ENCODE assay signal across 23 cellular contexts in genomic region chr20:40864470-40864869, GRCh38.
"Had no signal": no experiment of that assay in that cellular context is flagged by ENCODE, and none has a peak within 500 bp of the region (broad histone marks: within the 10 kb centered on the region; RNA-seq: fewer than 3 reads in every experiment).

No MANE protein-coding gene starts in this region.

- H3K36me3 Mint-ChIP-seq: mesothelial cell of epicardium had no signal

- H3K4me3 ChIP-seq: colonic mucosa, esophagus squamous epithelium, gastrocnemius medialis, heart right ventricle, left lung, lower lobe of right lung, mucosa of descending colon had no signal

- H3K4me1 ChIP-seq: colonic mucosa, left lung had no signal

- H3K27me3 ChIP-seq: colonic mucosa, esophagus squamous epithelium, gastrocnemius medialis, left lung had no signal

- H3K27me3 Mint-ChIP-seq: dendritic cell treated with granulocyte-macrophage colony-stimulating factor and Interleukin-4, amounts not matched to agents 40 ng/mL and 50 ng/mL, for 4 days had no signal

- H3K9me3 Mint-ChIP-seq: dendritic cell treated with granulocyte-macrophage colony-stimulating factor and Interleukin-4, amounts not matched to agents 40 ng/mL and 50 ng/mL, for 4 days; effector memory CD8-positive, alpha-beta T cell; endodermal cell; mesothelial cell of epicardium had no signal

- FAIRE-seq: endometrium, islet of Langerhans, keratinocyte had no signal

- H3K9me3 ChIP-seq: colonic mucosa, esophagus squamous epithelium, gastrocnemius medialis, heart right ventricle, left lung, lower lobe of right lung, mucosa of descending colon had no signal

- H3K36me3 ChIP-seq: colonic mucosa, esophagus squamous epithelium, gastrocnemius medialis, heart right ventricle, left lung, lower lobe of right lung had no signal

- DNase-seq: colonic mucosa; cortex of kidney; effector CD8-positive, alpha-beta T cell; effector memory CD8-positive, alpha-beta T cell; endodermal cell; erythroblast; esophagus squamous epithelium; foreskin melanocyte; gastrocnemius medialis; glutamatergic neuron; head of caudate nucleus; hippocampal formation; left lung; lower lobe of right lung; mesenchymal stem cell; mucosa of descending colon had no signal

- H3K27ac ChIP-seq: colonic mucosa, epithelial cell of prostate, esophagus squamous epithelium, gastrocnemius medialis, left lung, lower lobe of right lung had no signal

- H3K4me3 Mint-ChIP-seq: dendritic cell treated with granulocyte-macrophage colony-stimulating factor and Interleukin-4, amounts not matched to agents 40 ng/mL and 50 ng/mL, for 4 days; effector memory CD8-positive, alpha-beta T cell; endodermal cell; mesothelial cell of epicardium had no signal

- H3K27ac Mint-ChIP-seq: dendritic cell treated with granulocyte-macrophage colony-stimulating factor and Interleukin-4, amounts not matched to agents 40 ng/mL and 50 ng/mL, for 4 days; effector memory CD8-positive, alpha-beta T cell; mesothelial cell of epicardium had no signal
